In genomic region chr7:77071108-77071507, GRCh38 we compare ENCODE assay signal across 12 cellular contexts. TPM values are rescaled to one million over a fixed set of nuclear protein-coding genes. Genes with fewer than 3 reads are reported as not detected.
"Had no signal": no experiment of that assay in that cellular context is flagged by ENCODE, and none has a peak within 500 bp of the region (broad histone marks: within the 10 kb centered on the region; RNA-seq: fewer than 3 reads in every experiment).

No MANE protein-coding gene starts in this region.

RNA-seq across cellular contexts. Expression of gene SPDYE18, which starts 8.8 kb away (rescaled TPM):
- total RNA-seq: PC-3, RPMI7951, SJCRH30, SJSA1 had no signal

RNA-seq across cellular contexts. Expression of gene SPDYE17, which starts 38.9 kb away (rescaled TPM):
- total RNA-seq: OCI-LY7, PC-3, PC-9, Peyer's patch, Right ventricle myocardium inferior, Right ventricle myocardium superior, RPMI7951, SJCRH30, SJSA1, SK-MEL-5, T-cell had no signal
- polyA plus RNA-seq: SK-N-SH had no signal
